9 cellular contexts compared by ENCODE assay signal in genomic region chr9:131799177-131799823, GRCh38. TPM values are rescaled to one million over a fixed set of nuclear protein-coding genes. Genes with fewer than 3 reads are reported as not detected.
DNase-seq lines count a peak whose midpoint lies in the region; ATAC-seq and TF ChIP-seq lines count a peak whose summit lies in the region.
"Had no signal": no experiment of that assay in that cellular context is flagged by ENCODE, and none has a peak within 500 bp of the region (broad histone marks: within the 10 kb centered on the region; RNA-seq: fewer than 3 reads in every experiment).

No MANE protein-coding gene starts in this region.

- TF ChIP-seq CTCF in GM20000 (IDR thresholded peaks at IDR 0.05; ENCODE audit: extremely low read depth, missing control alignments): no peak

- peak; percentile 70 for DNase-seq in GM20000 (ENCODE audit: low spot score)
- peak; percentile 50 for DNase-seq in SK-MEL-5 (ENCODE audit: low read depth, low spot score)
- peak; percentile 26 for DNase-seq in amniotic epithelial cell (ENCODE audit: low read depth)
- DNase-seq in kidney glomerular epithelial cell (lab: John Stamatoyannopoulos, UW): peak; percentile 21
- DNase-seq in stimulated activated CD8-positive, alpha-beta memory T cell treated with anti-CD3 and anti-CD28 coated beads, Interleukin-15, amount 100 ng/mL, for 24 hours (ENCODE audit: low read depth): peak; percentile 30
- DNase-seq in NCI-H526 treated with DMSO at 0.1 percent for 48 hours (lab: John Stamatoyannopoulos, UW): no peak

- in situ Hi-C loops in SK-MEL-5 (cut with HindIII; ENCODE audit: low pct_unique_long_range_greater_than_20kb, low sequenced_read_pairs): no loop called here

- ATAC-seq in HG02571 (IDR thresholded peaks at IDR 0.05; ENCODE audit: unreplicated experiment) (no peak), GM18858 (IDR thresholded peaks at IDR 0.05; ENCODE audit: unreplicated experiment) (no peak)
- ATAC-seq: foreskin keratinocyte had no signal

RNA-seq across cellular contexts. Expression of gene RAPGEF1, which starts 59.4 kb away (rescaled TPM):
- 34.0 and 34.2 TPM in 2 replicates for total RNA-seq in SK-MEL-5 (2014; rRNA removed; shearing (Covaris generic))
- polyA plus RNA-seq in SK-MEL-5 (2015; cell fraction: cytosol; rRNA removed): 54.5 and 64.9 TPM in 2 replicates
- 29.6 and 35.6 TPM in 2 replicates for polyA plus RNA-seq in SK-MEL-5 (2015; cell fraction: nucleus; rRNA removed)
